In the genomic region with DNA sequence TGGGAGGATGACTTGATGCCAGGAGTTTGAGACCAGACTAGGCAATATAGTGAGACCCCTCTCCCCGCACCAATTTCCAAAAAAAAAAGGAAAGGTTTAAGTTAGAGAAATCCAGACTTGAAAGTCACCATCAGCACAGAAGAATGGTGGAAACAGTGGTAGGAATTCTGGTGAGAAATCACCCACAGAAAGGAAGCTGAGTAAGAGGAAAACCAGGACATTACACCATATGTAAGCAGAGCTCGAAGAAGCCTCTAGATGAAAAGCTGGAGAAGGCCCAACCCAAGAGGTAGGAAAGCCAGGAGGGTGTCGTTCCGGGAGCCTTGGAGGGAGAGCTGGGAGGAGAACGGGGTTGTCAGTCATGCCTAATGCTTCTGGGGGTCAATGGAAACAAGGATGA, we compare ENCODE assay signal across 23 cellular contexts. TPM values are rescaled to one million over a fixed set of nuclear protein-coding genes. Genes with fewer than 3 reads are reported as not detected.
A peak's percentile ranks its signal among the peaks of the same experiment; 100 is the strongest.
DNase-seq lines count a peak whose midpoint lies in the region; ATAC-seq lines count a peak whose summit lies in the region.
"Had no signal": no experiment of that assay in that cellular context is flagged by ENCODE, and none has a peak within 500 bp of the region (broad histone marks: within the 10 kb centered on the region; RNA-seq: fewer than 3 reads in every experiment).

No MANE protein-coding gene starts in this region.

- ATAC-seq in activated naive CD4-positive, alpha-beta T cell treated with anti-CD3 and anti-CD28 coated beads, Interleukin-2, amount 50 U/mL, for 72 hours = no peak
- ATAC-seq in T-helper 17 cell = no peak
- no peak for ATAC-seq in effector memory CD8-positive, alpha-beta T cell (replicated peaks)
- no peak for ATAC-seq in HG02970 (IDR thresholded peaks at IDR 0.05; ENCODE audit: low FRiP score, unreplicated experiment)
- ATAC-seq in HG03442 (IDR thresholded peaks at IDR 0.05; ENCODE audit: unreplicated experiment) = no peak
- ATAC-seq: left lung, sciatic nerve, WTC11 had no signal

- H3K9me3 ChIP-seq in T-helper 17 cell (ENCODE audit: control insufficient read depth, low read length, poor library complexity, severe bottlenecking) = no peaks in the 10 kb centered on the region
- H3K9me3 ChIP-seq: ascending aorta, left lung had no signal

- H3K4me1 Mint-ChIP-seq in T-helper 17 cell = peaks cover 42% of the 10 kb centered on the region
- H3K4me1 Mint-ChIP-seq in effector memory CD8-positive, alpha-beta T cell (ENCODE audit: low read depth in 2 of 2) = peaks cover 36 to 56% of the 10 kb centered on the region in 2 donors
- H3K4me1 Mint-ChIP-seq: CD14-positive monocyte had no signal

- H3K36me3 Mint-ChIP-seq in activated naive CD4-positive, alpha-beta T cell treated with anti-CD3 and anti-CD28 coated beads, Interleukin-2, amount 50 U/mL, for 72 hours = peaks cover 19 to 39% of the 10 kb centered on the region in 2 donors
- H3K36me3 Mint-ChIP-seq in T-helper 17 cell (ENCODE audit: low read depth) = peaks cover 9% of the 10 kb centered on the region
- peaks cover 47% of the 10 kb centered on the region for H3K36me3 Mint-ChIP-seq in effector memory CD8-positive, alpha-beta T cell (ENCODE audit: insufficient read depth)
- H3K36me3 Mint-ChIP-seq: CD14-positive monocyte, WTC11 had no signal

- H3K27ac Mint-ChIP-seq in activated naive CD4-positive, alpha-beta T cell treated with anti-CD3 and anti-CD28 coated beads, Interleukin-2, amount 50 U/mL, for 72 hours = peak overlapping the region; percentile 18 to 21
- H3K27ac Mint-ChIP-seq in T-helper 17 cell = peak overlapping the region; percentile 94
- H3K27ac Mint-ChIP-seq in effector memory CD8-positive, alpha-beta T cell = peak overlapping the region; percentile 72 to 80
- H3K27ac Mint-ChIP-seq: CD14-positive monocyte, WTC11 had no signal

- peaks cover 6 to 9% of the 10 kb centered on the region in 2 donors for H3K9me3 Mint-ChIP-seq in activated naive CD4-positive, alpha-beta T cell treated with anti-CD3 and anti-CD28 coated beads, Interleukin-2, amount 50 U/mL, for 72 hours
- H3K9me3 Mint-ChIP-seq in effector memory CD8-positive, alpha-beta T cell = no peaks in the 10 kb centered on the region
- H3K9me3 Mint-ChIP-seq: T-helper 2 cell treated with Interferon-gamma antibody and Interleukin-4, amounts not matched to agents 5 μg/mL and 100 μg/mL, for 36 hours; WTC11 had no signal

- no peaks in the 10 kb centered on the region for H3K27me3 Mint-ChIP-seq in T-helper 17 cell
- no peaks in the 10 kb centered on the region for H3K27me3 Mint-ChIP-seq in effector memory CD8-positive, alpha-beta T cell

- no peak for DNase-seq in activated naive CD4-positive, alpha-beta T cell treated with anti-CD3 and anti-CD28 coated beads, Interleukin-2, amount 50 U/mL, for 72 hours (ENCODE audit: low spot score in 2 of 2)
- DNase-seq in activated naive CD4-positive, alpha-beta T cell (lab: John Stamatoyannopoulos, UW) = no peak
- DNase-seq in T-helper 17 cell = no peak
- no peak for DNase-seq in effector memory CD8-positive, alpha-beta T cell
- no peak for DNase-seq in mucosa of gallbladder (ENCODE audit: low spot score)
- DNase-seq: activated gamma-delta T cell; central memory CD4-positive, alpha-beta T cell; foreskin fibroblast; GF-D8; left lung; midbrain; NCI-H1417 treated with DMSO at 0.1 percent for 48 hours; NCI-H2171; NCI-H524 treated with DMSO at 0.1 percent for 48 hours had no signal

- H3K4me3 Mint-ChIP-seq in T-helper 17 cell = no peak overlapping the region
- peak overlapping the region in 1 of 2 donors; percentile 4 for H3K4me3 Mint-ChIP-seq in effector memory CD8-positive, alpha-beta T cell
- H3K4me3 Mint-ChIP-seq: CD14-positive monocyte; neural crest cell; T-helper 2 cell treated with Interferon-gamma antibody and Interleukin-4, amounts not matched to agents 5 μg/mL and 100 μg/mL, for 36 hours; WTC11 had no signal

RNA-seq across cellular contexts. Expression of gene RASGRP1, which starts 40.5 kb away (rescaled TPM):
- total RNA-seq in activated naive CD4-positive, alpha-beta T cell treated with anti-CD3 and anti-CD28 coated beads, Interleukin-2, amount 50 U/mL, for 72 hours = 100 to 1,000 TPM in 1 of 2 donors, 10 to 100 TPM in 1; 61.2 to 102 TPM
- 100 to 1,000 TPM; 121 to 138 TPM for total RNA-seq in T-helper 17 cell
- 4.6 TPM for total RNA-seq in mucosa of gallbladder
- total RNA-seq: ascending aorta, MCF 10A had no signal

Comparison
In these comparisons a context has a peak if more than half of its experiments do, and no peak if none do; other contexts are left out.
1. H3K27ac Mint-ChIP-seq: peak in every context shown above with its lines; median percentile 94 in T-helper 17 cell; 76 in effector memory CD8-positive, alpha-beta T cell; 20 in activated naive CD4-positive, alpha-beta T cell treated with anti-CD3 and anti-CD28 coated beads, Interleukin-2, amount 50 U/mL, for 72 hours.
2. RNA of gene RASGRP1, which starts 40.5 kb away (total RNA-seq): 121 to 138 TPM in T-helper 17 cell and 61.2 to 102 TPM in activated naive CD4-positive, alpha-beta T cell treated with anti-CD3 and anti-CD28 coated beads, Interleukin-2, amount 50 U/mL, for 72 hours; 4.6 TPM in mucosa of gallbladder (single experiment); every median in the first group is over 10 times any median in the second.